In genomic region chr9:69430206-69430605, GRCh38 we compare ENCODE assay signal across 28 cellular contexts.
"Had no signal": no experiment of that assay in that cellular context is flagged by ENCODE, and none has a peak within 500 bp of the region (broad histone marks: within the 10 kb centered on the region; RNA-seq: fewer than 3 reads in every experiment).

No MANE protein-coding gene starts in this region.

- H3K27ac ChIP-seq: colonic mucosa, esophagus muscularis mucosa, foreskin keratinocyte, gastroesophageal sphincter, heart left ventricle, hepatocyte, left lung, neutrophil, parathyroid adenoma, prostate gland, skin epidermis, spleen, testis, tibial artery had no signal

- H3K36me3 ChIP-seq: colonic mucosa, esophagus muscularis mucosa, heart left ventricle, left lung, neutrophil, prostate gland had no signal

- H3K4me1 Mint-ChIP-seq: central memory CD8-positive, alpha-beta T cell; endodermal cell; naive thymus-derived CD8-positive, alpha-beta T cell had no signal

- H3K27me3 ChIP-seq: colonic mucosa, esophagus muscularis mucosa, foreskin keratinocyte, gastroesophageal sphincter, heart left ventricle, hepatocyte, left lung, spleen, testis, tibial artery had no signal

- H3K36me3 Mint-ChIP-seq: naive thymus-derived CD8-positive, alpha-beta T cell; type B pancreatic cell had no signal

- H3K9me3 Mint-ChIP-seq: central memory CD8-positive, alpha-beta T cell; dendritic cell treated with granulocyte-macrophage colony-stimulating factor and Interleukin-4, amounts not matched to agents 40 ng/mL and 50 ng/mL, for 4 days; type B pancreatic cell had no signal

- H3K27me3 Mint-ChIP-seq: dendritic cell treated with granulocyte-macrophage colony-stimulating factor and Interleukin-4, amounts not matched to agents 40 ng/mL and 50 ng/mL, for 4 days had no signal

- H3K4me1 ChIP-seq: colonic mucosa, esophagus muscularis mucosa, gastroesophageal sphincter, heart left ventricle, left lung, parathyroid adenoma, prostate gland, spleen, testis, tibial artery had no signal

- H3K4me3 Mint-ChIP-seq: central memory CD8-positive, alpha-beta T cell; dendritic cell treated with granulocyte-macrophage colony-stimulating factor and Interleukin-4, amounts not matched to agents 40 ng/mL and 50 ng/mL, for 4 days; endodermal cell; naive thymus-derived CD8-positive, alpha-beta T cell; nephron progenitor cell; type B pancreatic cell had no signal

- DNase-seq: colonic mucosa; effector CD8-positive, alpha-beta T cell; endodermal cell; foreskin keratinocyte; heart left ventricle; kidney; left lung; mammary epithelial cell; mesendoderm; midbrain; naive thymus-derived CD8-positive, alpha-beta T cell; nephron progenitor cell; right cardiac atrium; stimulated activated naive CD8-positive, alpha-beta T cell treated with anti-CD3 and anti-CD28 coated beads, Interleukin-15, Interleukin-2, amounts not matched to agents 100 U/mL and 50 U/mL, for 24 hours; substantia nigra; testis; tibial artery had no signal

- H3K4me3 ChIP-seq: colonic mucosa, esophagus muscularis mucosa, gastroesophageal sphincter, heart left ventricle, hepatocyte, left lung, prostate gland, skin epidermis, spleen, testis, tibial artery had no signal

- ATAC-seq: foreskin keratinocyte; gastroesophageal sphincter; heart left ventricle; left lung; naive thymus-derived CD8-positive, alpha-beta T cell; right cardiac atrium; stimulated activated naive CD8-positive, alpha-beta T cell treated with anti-CD3 and anti-CD28 coated beads, Interleukin-15, Interleukin-2, amounts not matched to agents 100 U/mL and 50 U/mL, for 24 hours had no signal

- H3K9me3 ChIP-seq: colonic mucosa, esophagus muscularis mucosa, gastroesophageal sphincter, left lung, neutrophil, prostate gland, spleen, testis, tibial artery had no signal

- H3K27ac Mint-ChIP-seq: dendritic cell treated with granulocyte-macrophage colony-stimulating factor and Interleukin-4, amounts not matched to agents 40 ng/mL and 50 ng/mL, for 4 days; endodermal cell; naive thymus-derived CD8-positive, alpha-beta T cell; type B pancreatic cell had no signal
